ENCODE assay signal across 17 cellular contexts in genomic region chr11:44177905-44178304, GRCh38.
"Had no signal": no experiment of that assay in that cellular context is flagged by ENCODE, and none has a peak within 500 bp of the region (broad histone marks: within the 10 kb centered on the region; RNA-seq: fewer than 3 reads in every experiment).

No MANE protein-coding gene starts in this region.

- H3K4me3 ChIP-seq: sigmoid colon, stomach, thoracic aorta, upper lobe of right lung had no signal

- H3K4me1 ChIP-seq: stomach, upper lobe of right lung had no signal

- DNase-seq: activated CD4-positive, alpha-beta T cell treated with anti-CD3 and anti-CD28 coated beads, Interleukin-2, amount 10 ng/mL, durations not matched to agents 24 days and 14 days; activated CD4-positive, CD25-positive, alpha-beta regulatory T cell; activated CD8-positive, alpha-beta memory T cell treated with anti-CD3 and anti-CD28 coated beads, Interleukin-2, amount 50 U/mL, for 4 hours; activated CD8-positive, alpha-beta T cell treated with anti-CD3 and anti-CD28 coated beads, Interleukin-2, amount 10 ng/mL, durations not matched to agents 7 days and 5 days; activated gamma-delta T cell; activated T-cell treated with anti-CD3 and anti-CD28 coated beads, Interleukin-2, amount 50 U/mL, for 72 hours; amygdala; cerebellar nuclear complex; effector memory CD4-positive, alpha-beta T cell; head of caudate nucleus; sigmoid colon; stimulated activated CD4-positive, alpha-beta T cell treated with anti-CD3 and anti-CD28 coated beads, Interleukin-1b, Interleukin-23, amount 100 ng/mL, for 48 hours; stomach; T-helper 2 cell; upper lobe of right lung had no signal

- ATAC-seq: activated CD8-positive, alpha-beta T cell treated with anti-CD3 and anti-CD28 coated beads, Interleukin-2, amount 10 ng/mL, durations not matched to agents 7 days and 5 days; activated T-cell treated with anti-CD3 and anti-CD28 coated beads, Interleukin-2, amount 50 U/mL, for 72 hours; upper lobe of right lung had no signal

- H3K9me3 ChIP-seq: sigmoid colon, stomach, thoracic aorta, upper lobe of right lung had no signal

- H3K27ac ChIP-seq: epithelial cell of prostate, sigmoid colon, stomach, thoracic aorta, upper lobe of right lung had no signal

- H3K27me3 ChIP-seq: sigmoid colon, stomach, upper lobe of right lung had no signal
